15 cellular contexts compared by ENCODE assay signal in genomic region chr1:111856411-111857135, GRCh38.
A peak's percentile ranks its signal among the peaks of the same experiment; 100 is the strongest.
DNase-seq lines count a peak whose midpoint lies in the region; ATAC-seq and TF ChIP-seq lines count a peak whose summit lies in the region.
"Had no signal": no experiment of that assay in that cellular context is flagged by ENCODE, and none has a peak within 500 bp of the region (broad histone marks: within the 10 kb centered on the region; RNA-seq: fewer than 3 reads in every experiment).

No MANE protein-coding gene starts in this region.

- POLR2A ChIA-PET in naive thymus-derived CD8-positive, alpha-beta T cell (lab: Charles Lee): no interaction called here

- no peaks in the 10 kb centered on the region for H3K4me1 ChIP-seq in body of pancreas
- H3K4me1 ChIP-seq: vagina had no signal

- TF ChIP-seq POLR2A in body of pancreas (IDR thresholded peaks at IDR 0.05): no peak

- no peaks in the 10 kb centered on the region for H3K27me3 ChIP-seq in body of pancreas
- H3K27me3 ChIP-seq: vagina had no signal

- no peak overlapping the region for H3K27ac ChIP-seq in body of pancreas
- H3K27ac ChIP-seq: vagina had no signal

- intact Hi-C loops in body of pancreas (cut with DNase I): no loop called here

- H3K9me3 Mint-ChIP-seq in naive thymus-derived CD8-positive, alpha-beta T cell: peaks cover 0 to 2% (median 0%) of the 10 kb centered on the region in 9 donors
- H3K9me3 Mint-ChIP-seq: stimulated activated effector memory CD8-positive, alpha-beta T cell treated with anti-CD3 and anti-CD28 coated beads, Interleukin-12 subunit alpha, Interleukin-12 subunit beta, amount 100 ng/mL, for 72 hours had no signal

- DNase-seq in NCI-H1092 treated with DMSO at 0.1 percent for 48 hours (lab: John Stamatoyannopoulos, UW): peak; percentile 53
- peak; percentile 28 for DNase-seq in NCI-H2171 (lab: John Stamatoyannopoulos, UW)
- peak in 1 of 4 donors; percentile 32 for DNase-seq in body of pancreas
- peak; percentile 66 for DNase-seq in occipital lobe (lab: John Stamatoyannopoulos, UW)
- no peak for DNase-seq in T-helper 9 cell
- no peak for DNase-seq in naive thymus-derived CD8-positive, alpha-beta T cell
- DNase-seq in stimulated activated CD4-positive, alpha-beta T cell treated with anti-CD3 and anti-CD28 coated beads, Interleukin-15, amount 100 ng/mL, for 24 hours: no peak
- DNase-seq: activated CD8-positive, alpha-beta T cell treated with anti-CD3 and anti-CD28 coated beads, Interleukin-2, amount 10 ng/mL, durations not matched to agents 7 days and 5 days; foreskin melanocyte; RPMI8226; stimulated activated CD4-positive, alpha-beta T cell treated with anti-CD3 and anti-CD28 coated beads, Interleukin-4, amount 100 ng/mL, for 1 hour had no signal

- H3K4me3 Mint-ChIP-seq in naive thymus-derived CD8-positive, alpha-beta T cell: no peak overlapping the region
- H3K4me3 Mint-ChIP-seq: activated CD8-positive, alpha-beta T cell treated with anti-CD3 and anti-CD28 coated beads, Interleukin-2, amount 10 ng/mL, durations not matched to agents 7 days and 5 days; B cell; stimulated activated effector memory CD8-positive, alpha-beta T cell treated with anti-CD3 and anti-CD28 coated beads, Interleukin-12 subunit alpha, Interleukin-12 subunit beta, amount 100 ng/mL, for 72 hours had no signal

- TF ChIP-seq CTCF in body of pancreas (IDR thresholded peaks at IDR 0.05): no peak

- H3K36me3 ChIP-seq in body of pancreas (replicated peaks in 1 of 2; ENCODE audit: insufficient read depth in 1 of 2, low read depth in 2 of 2): no peaks in the 10 kb centered on the region
- H3K36me3 ChIP-seq: vagina had no signal

- H3K27me3 Mint-ChIP-seq in naive thymus-derived CD8-positive, alpha-beta T cell: peaks cover 8 to 78% (median 33%) of the 10 kb centered on the region in 5 donors

- H3K9me3 ChIP-seq in body of pancreas: no peaks in the 10 kb centered on the region
- H3K9me3 ChIP-seq: vagina had no signal

- WGBS in body of pancreas, 2 donors: 65 to 69% methylated on average over 11 of the region's 11 CpGs

- H3K4me1 Mint-ChIP-seq in naive thymus-derived CD8-positive, alpha-beta T cell: no peaks in the 10 kb centered on the region
- H3K4me1 Mint-ChIP-seq: B cell; stimulated activated effector memory CD8-positive, alpha-beta T cell treated with anti-CD3 and anti-CD28 coated beads, Interleukin-12 subunit alpha, Interleukin-12 subunit beta, amount 100 ng/mL, for 72 hours had no signal

- H3K4me3 ChIP-seq in body of pancreas: no peak overlapping the region
- H3K4me3 ChIP-seq: vagina had no signal

- H3K27ac Mint-ChIP-seq in naive thymus-derived CD8-positive, alpha-beta T cell: no peak overlapping the region
- H3K27ac Mint-ChIP-seq: activated CD8-positive, alpha-beta T cell treated with anti-CD3 and anti-CD28 coated beads, Interleukin-2, amount 10 ng/mL, durations not matched to agents 7 days and 5 days; B cell; stimulated activated effector memory CD8-positive, alpha-beta T cell treated with anti-CD3 and anti-CD28 coated beads, Interleukin-12 subunit alpha, Interleukin-12 subunit beta, amount 100 ng/mL, for 72 hours had no signal

- no peaks in the 10 kb centered on the region for H3K36me3 Mint-ChIP-seq in naive thymus-derived CD8-positive, alpha-beta T cell
- H3K36me3 Mint-ChIP-seq: stimulated activated effector memory CD8-positive, alpha-beta T cell treated with anti-CD3 and anti-CD28 coated beads, Interleukin-12 subunit alpha, Interleukin-12 subunit beta, amount 100 ng/mL, for 72 hours had no signal

- ATAC-seq in body of pancreas: peak; percentile 33
- no peak for ATAC-seq in GM21619 (IDR thresholded peaks at IDR 0.05; ENCODE audit: unreplicated experiment)
- no peak for ATAC-seq in naive thymus-derived CD8-positive, alpha-beta T cell
- ATAC-seq: activated CD8-positive, alpha-beta T cell treated with anti-CD3 and anti-CD28 coated beads, Interleukin-2, amount 10 ng/mL, durations not matched to agents 7 days and 5 days; stimulated activated effector memory CD8-positive, alpha-beta T cell treated with anti-CD3 and anti-CD28 coated beads, Interleukin-12 subunit alpha, Interleukin-12 subunit beta, amount 100 ng/mL, for 72 hours had no signal

Comparison
In these comparisons a context has a peak if more than half of its experiments do, and no peak if none do; other contexts are left out.
1. DNase-seq: peak in NCI-H1092 treated with DMSO at 0.1 percent for 48 hours (single experiment), NCI-H2171 (single experiment) and occipital lobe (single experiment); none in T-helper 9 cell (single experiment), naive thymus-derived CD8-positive, alpha-beta T cell (0 of 10) and stimulated activated CD4-positive, alpha-beta T cell treated with anti-CD3 and anti-CD28 coated beads, Interleukin-15, amount 100 ng/mL, for 24 hours (single experiment).